In the genomic region with DNA sequence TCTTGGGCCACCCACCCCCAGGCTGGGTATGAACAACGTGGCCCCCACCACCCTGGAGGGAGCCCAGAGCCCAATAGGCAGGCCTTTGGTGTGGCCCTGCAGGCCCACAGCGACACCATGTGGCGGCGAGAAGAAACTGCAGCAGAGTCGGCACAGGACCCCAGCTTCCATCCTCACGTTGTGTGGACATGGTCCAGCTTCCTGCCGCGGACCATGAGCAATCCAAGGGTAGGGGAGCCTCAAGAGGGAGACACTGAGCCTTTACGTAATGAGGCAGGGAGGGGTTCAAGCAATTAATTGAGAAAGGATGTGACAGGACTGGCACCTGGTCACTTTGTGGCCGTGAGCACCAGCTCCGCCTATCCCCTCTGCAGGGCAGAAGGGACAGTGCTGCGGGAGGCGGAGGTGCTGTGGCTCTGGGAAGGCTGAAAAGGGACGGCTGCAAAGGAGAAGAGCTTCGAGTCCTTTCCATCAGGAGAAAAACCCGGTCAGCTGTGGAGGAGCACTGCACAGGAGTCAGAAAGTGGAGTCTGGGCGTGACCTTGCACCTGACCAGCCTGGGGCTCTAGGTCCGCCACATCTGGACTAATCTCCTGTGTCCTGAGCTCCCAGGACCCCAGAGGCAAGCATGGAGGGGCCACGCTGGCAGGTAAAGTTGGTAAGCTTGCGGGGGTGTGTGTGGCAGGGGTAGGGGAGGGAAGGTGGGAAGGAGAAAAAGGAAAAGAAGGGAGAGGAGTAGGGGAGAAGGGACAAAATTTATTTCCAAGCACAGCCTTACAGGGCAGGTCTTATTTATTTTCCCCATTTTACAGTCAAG, we compare ENCODE assay signal across 8 cellular contexts. TPM values are rescaled to one million over a fixed set of nuclear protein-coding genes. Genes with fewer than 3 reads are reported as not detected.
DNase-seq lines count a peak whose midpoint lies in the region; ATAC-seq and TF ChIP-seq lines count a peak whose summit lies in the region.

No MANE protein-coding gene starts in this region.

- H3K27ac ChIP-seq in AG04450 (ENCODE audit: low read depth, low read length): no peak overlapping the region

- CTCF ChIA-PET in AG04450 (lab: Charles Lee): interaction anchor here (0.6 to 4.0 kb wide), 28 partner anchors 11 to 595 kb away, joined by 3 to 41 read pairs (median 4); partner anchors contain the start of gene TMEM37
- CTCF ChIA-PET in activated CD8-positive, alpha-beta T cell treated with anti-CD3 and anti-CD28 coated beads for 36 hours (lab: Charles Lee): interaction anchor here (0.6 to 3.3 kb wide), 30 partner anchors 9 to 595 kb away, joined by 3 to 20 read pairs (median 4); no protein-coding TSS in a partner anchor

- POLR2A ChIA-PET in AG04450 (lab: Yijun Ruan, JAX): no interaction called here
- POLR2A ChIA-PET in activated CD8-positive, alpha-beta T cell treated with anti-CD3 and anti-CD28 coated beads for 36 hours (lab: Charles Lee): no interaction called here

- H3K9me3 Mint-ChIP-seq in activated CD8-positive, alpha-beta T cell treated with anti-CD3 and anti-CD28 coated beads for 36 hours: no peaks in the 10 kb centered on the region
- no peaks in the 10 kb centered on the region for H3K9me3 Mint-ChIP-seq in nephron progenitor cell

- peak; percentile 62 for ATAC-seq in HG02623 (IDR thresholded peaks at IDR 0.05; ENCODE audit: unreplicated experiment)
- peak; percentile 86 for ATAC-seq in activated CD8-positive, alpha-beta T cell treated with anti-CD3 and anti-CD28 coated beads for 36 hours

- H3K4me3 Mint-ChIP-seq in activated CD8-positive, alpha-beta T cell treated with anti-CD3 and anti-CD28 coated beads for 36 hours: no peak overlapping the region
- H3K4me3 Mint-ChIP-seq in nephron progenitor cell: no peak overlapping the region

- no peaks in the 10 kb centered on the region for H3K27me3 ChIP-seq in AG04450 (ENCODE audit: control insufficient read depth, insufficient read depth, low read length)

- intact Hi-C loops in activated CD8-positive, alpha-beta T cell treated with anti-CD3 and anti-CD28 coated beads for 36 hours (cut with micrococcal nuclease): loop anchor here (5.0 kb wide), 1 partner anchor 69 kb away; no protein-coding TSS in a partner anchor

- DNase-seq in AG04450 (ENCODE audit: low read depth, low spot score) (peak; percentile 10), GM10266 (ENCODE audit: extremely low spot score) (peak; percentile 72), NCI-H2081 treated with DMSO at 0.1 percent for 48 hours (lab: John Stamatoyannopoulos, UW) (peak; percentile 36), foreskin fibroblast (peak; percentile 19 to 68), nephron progenitor cell (peak; percentile 71), amniotic stem cell (lab: John Stamatoyannopoulos, UW) (no peak)
- peak; percentile 52 for DNase-seq in activated CD8-positive, alpha-beta T cell treated with anti-CD3 and anti-CD28 coated beads for 36 hours

- no peaks in the 10 kb centered on the region for H3K9me3 ChIP-seq in AG04450 (ENCODE audit: control insufficient read depth, insufficient read depth, low read length)

- peak; percentile 91 for TF ChIP-seq CTCF in AG04450 (IDR thresholded peaks at IDR 0.05; ENCODE audit: low read depth, low read length)
- TF ChIP-seq CTCF in GM10266 (IDR thresholded peaks at IDR 0.05; ENCODE audit: control insufficient read depth, insufficient read depth, low read depth, missing control alignments): peak; percentile 95
- peak; percentile 94 for TF ChIP-seq CTCF in activated CD8-positive, alpha-beta T cell treated with anti-CD3 and anti-CD28 coated beads for 36 hours (IDR thresholded peaks at IDR 0.05)
- TF ChIP-seq CTCF in foreskin fibroblast (IDR thresholded peaks at IDR 0.05; ENCODE audit: low read depth, low read length): peak; percentile 88
- peak; percentile 99 for TF ChIP-seq CTCF in nephron progenitor cell (IDR thresholded peaks at IDR 0.05)

- H3K4me3 ChIP-seq in AG04450 (ENCODE audit: low read depth, low read length) (no peak overlapping the region), foreskin fibroblast (ENCODE audit: low read depth in 1 of 2, low read length in 2 of 2) (no peak overlapping the region)

- H3K27ac Mint-ChIP-seq in activated CD8-positive, alpha-beta T cell treated with anti-CD3 and anti-CD28 coated beads for 36 hours: no peak overlapping the region
- H3K27ac Mint-ChIP-seq in nephron progenitor cell: no peak overlapping the region

- no peaks in the 10 kb centered on the region for H3K4me1 Mint-ChIP-seq in activated CD8-positive, alpha-beta T cell treated with anti-CD3 and anti-CD28 coated beads for 36 hours (ENCODE audit: low read depth)
- peaks cover 17% of the 10 kb centered on the region for H3K4me1 Mint-ChIP-seq in nephron progenitor cell

- H3K27me3 Mint-ChIP-seq in activated CD8-positive, alpha-beta T cell treated with anti-CD3 and anti-CD28 coated beads for 36 hours: peaks cover 6% of the 10 kb centered on the region
- H3K27me3 Mint-ChIP-seq in nephron progenitor cell (ENCODE audit: low read depth, poor library complexity): peaks cover 15% of the 10 kb centered on the region

- no peaks in the 10 kb centered on the region for H3K36me3 Mint-ChIP-seq in activated CD8-positive, alpha-beta T cell treated with anti-CD3 and anti-CD28 coated beads for 36 hours (ENCODE audit: low read depth)
- no peaks in the 10 kb centered on the region for H3K36me3 Mint-ChIP-seq in nephron progenitor cell (ENCODE audit: low read depth)

RNA-seq across cellular contexts. Expression of gene TMEM37, which starts 44.9 kb away (rescaled TPM):
- 0.98 and 1.2 TPM in 2 replicates for polyA plus RNA-seq in AG04450 (2011; rRNA removed)
- polyA minus RNA-seq in AG04450 (2011; rRNA and poly(A)+ RNA removed): 0.26 TPM in 1 of 2 replicates, not detected in the other
- total RNA-seq in activated CD8-positive, alpha-beta T cell treated with anti-CD3 and anti-CD28 coated beads for 36 hours: not detected

RNA-seq across cellular contexts. Expression of gene SCTR, which starts 47.8 kb away (rescaled TPM):
- polyA plus RNA-seq in AG04450 (2011; rRNA removed): not detected in 2 replicates
- polyA minus RNA-seq in AG04450 (2011; rRNA and poly(A)+ RNA removed): not detected in 2 replicates
- total RNA-seq in activated CD8-positive, alpha-beta T cell treated with anti-CD3 and anti-CD28 coated beads for 36 hours: not detected
